8 cellular contexts compared by ENCODE assay signal in the genomic region with DNA sequence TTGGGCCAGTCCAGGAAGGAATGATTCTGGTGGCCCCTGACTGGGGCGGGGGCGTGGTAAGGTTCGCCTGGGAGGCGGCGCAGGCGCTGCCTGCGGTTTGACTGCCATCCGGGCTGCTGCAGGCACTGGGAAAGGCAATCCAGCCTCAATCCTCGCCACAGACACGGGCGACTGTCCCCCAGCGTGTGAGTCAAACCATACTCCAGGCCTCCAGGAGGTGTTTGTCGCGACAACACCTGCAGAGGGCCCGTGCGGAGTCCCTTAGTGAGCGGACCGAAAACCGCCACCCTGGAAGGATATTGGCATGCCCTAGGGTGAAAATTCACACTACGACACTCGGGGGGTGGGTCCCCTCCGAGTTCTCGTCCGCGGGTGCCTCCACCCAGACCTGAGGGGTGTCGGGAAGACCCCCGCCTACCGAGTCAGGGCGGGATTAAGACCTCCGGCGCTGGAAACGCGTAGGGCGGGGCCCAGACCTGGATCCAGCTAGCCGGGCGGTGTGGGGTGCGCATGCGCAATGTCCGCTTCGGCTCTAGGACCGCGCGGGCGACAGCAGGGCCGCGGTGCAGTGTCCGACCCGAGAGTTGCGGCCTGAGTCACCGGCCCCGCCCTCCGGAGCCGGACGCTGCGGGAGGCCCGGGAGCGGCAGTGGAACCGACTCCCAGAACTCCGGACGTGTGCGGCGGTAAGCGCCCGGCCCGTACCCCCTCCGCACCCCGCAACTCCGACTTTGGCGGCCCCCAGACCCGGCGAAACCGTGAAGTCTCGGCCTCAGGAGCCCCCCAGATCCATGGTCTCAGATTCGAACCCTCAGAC. TPM values are rescaled to one million over a fixed set of nuclear protein-coding genes. Genes with fewer than 3 reads are reported as not detected.
DNase-seq lines count a peak whose midpoint lies in the region; ATAC-seq and TF ChIP-seq lines count a peak whose summit lies in the region.

Gene CAPNS1, plus strand, starts transcription at position 594 of the 816 bp plus-strand sequence. CDS start 946 bp downstream, outside the sequence.

- peaks cover 3% of the 10 kb centered on the region for H3K4me1 ChIP-seq in cardiac muscle cell (ENCODE audit: low read depth)
- H3K4me1 ChIP-seq in upper lobe of left lung = peaks cover 15 to 36% (median 25%) of the 10 kb centered on the region in 4 donors

- peaks cover 13% of the 10 kb centered on the region; the same call in 1 of the 2 replicates for H3K79me2 ChIP-seq in SU-DHL-6 (ENCODE audit: insufficient read depth, low read length)

- H3K27me3 ChIP-seq in SU-DHL-6 (ENCODE audit: low read length) (no peaks in the 10 kb centered on the region), cardiac muscle cell (peaks cover 1% of the 10 kb centered on the region), upper lobe of left lung (no peaks in the 10 kb centered on the region)

- intact Hi-C loops in posterior cingulate gyrus (cut with DNase I) = no loop called here

- peak within 1 kb of the TSS; percentile 91 for H3K9ac ChIP-seq in SU-DHL-6 (ENCODE audit: low read length)

- no peaks in the 10 kb centered on the region for H4K20me1 ChIP-seq in SU-DHL-6 (ENCODE audit: low read depth, low read length)

- DNase-seq in NCI-H128 (lab: John Stamatoyannopoulos, UW; ENCODE audit: unreplicated experiment) = peak; percentile 87
- peak; percentile 73 for DNase-seq in activated naive CD8-positive, alpha-beta T cell treated with anti-CD3 and anti-CD28 coated beads, Interleukin-2, amount 50 U/mL, for 16 hours (ENCODE audit: low read depth, low spot score)
- peak; percentile 98 to 99 for DNase-seq in cardiac muscle cell (ENCODE audit: low read depth in 1 of 2, low spot score in 1 of 2)
- DNase-seq in posterior cingulate gyrus = peak; percentile 96 to 100 (median 98)
- DNase-seq in upper lobe of left lung = peak; percentile 99

- TF ChIP-seq POLR2A in upper lobe of left lung (IDR thresholded peaks at IDR 0.05) = peak; percentile 48 to 97 (median 94)

- H3K36me3 ChIP-seq in SU-DHL-6 (ENCODE audit: low read length) (no peaks in the 10 kb centered on the region), cardiac muscle cell (peaks cover 16% of the 10 kb centered on the region), upper lobe of left lung (peaks cover 18 to 28% (median 22%) of the 10 kb centered on the region in 4 donors)

- no peaks in the 10 kb centered on the region for H3K9me2 ChIP-seq in SU-DHL-6 (replicated peaks; ENCODE audit: insufficient read depth, low read length)

- WGBS in upper lobe of left lung, 2 donors = 0% methylated on average over 30 of the region's 74 CpGs; no CpG with 5 or more reads in 1 of the 2 donors

- peak within 1 kb of the TSS; percentile 68 for H3K27ac ChIP-seq in SU-DHL-6 (ENCODE audit: low read depth, low read length)
- H3K27ac ChIP-seq in cardiac muscle cell = peak within 1 kb of the TSS; percentile 92
- peak within 1 kb of the TSS; percentile 96 to 100 (median 98) for H3K27ac ChIP-seq in upper lobe of left lung

- H3K9me3 ChIP-seq in SU-DHL-6 (ENCODE audit: insufficient read depth, low read length) (no peaks in the 10 kb centered on the region), cardiac muscle cell (ENCODE audit: low read depth) (no peaks in the 10 kb centered on the region), upper lobe of left lung (no peaks in the 10 kb centered on the region)

- ATAC-seq in HG02678 (IDR thresholded peaks at IDR 0.05; ENCODE audit: unreplicated experiment) = peak; percentile 86
- peak; percentile 96 to 97 for ATAC-seq in upper lobe of left lung (ENCODE audit: low FRiP score in 2 of 2)

- H3K4me2 ChIP-seq in SU-DHL-6 (ENCODE audit: low read depth, low read length, poor library complexity, severe bottlenecking) = peak within 1 kb of the TSS; percentile 76

- H2AFZ ChIP-seq in SU-DHL-6 (ENCODE audit: low read depth, low read length, severe bottlenecking) = peak within 1 kb of the TSS; percentile 87

- peaks cover 7% of the 10 kb centered on the region; the same call in 1 of the 2 replicates for H3F3A ChIP-seq in SU-DHL-6 (ENCODE audit: insufficient read depth)

- TF ChIP-seq CTCF in GM12872 (IDR thresholded peaks at IDR 0.05; ENCODE audit: insufficient read depth, low read depth, low read length) (peak; percentile 34; the same call in 2 of the 3 replicates), SU-DHL-6 (IDR thresholded peaks at IDR 0.05; ENCODE audit: insufficient read depth, low read length, poor library complexity, severe bottlenecking) (no peak), cardiac muscle cell (IDR thresholded peaks at IDR 0.05; ENCODE audit: low read depth, low read length) (peak; percentile 8), upper lobe of left lung (IDR thresholded peaks at IDR 0.05) (peak in 4 of 6 experiments; percentile 21 to 40 (median 30))

- peak within 1 kb of the TSS; percentile 93 for H3K4me3 ChIP-seq in SU-DHL-6 (ENCODE audit: insufficient read depth, low read length, poor library complexity, severe bottlenecking)
- peak within 1 kb of the TSS; percentile 97 for H3K4me3 ChIP-seq in cardiac muscle cell
- peak within 1 kb of the TSS; percentile 59 to 93 (median 80) for H3K4me3 ChIP-seq in upper lobe of left lung

- peak in 1 of 4 donors; percentile 22 for TF ChIP-seq EP300 in upper lobe of left lung (IDR thresholded peaks at IDR 0.05)

RNA-seq across cellular contexts. Expression of gene CAPNS1, which starts in this region (rescaled TPM):
- total RNA-seq in cardiac muscle cell (198 and 384 TPM in 2 replicates), upper lobe of left lung (100 to 1,000 TPM; 144 to 746 (median 340) TPM)
- 294 and 413 TPM in 2 replicates for polyA plus RNA-seq in cardiac muscle cell

Comparison
In these comparisons a context has a peak if more than half of its experiments do, and no peak if none do; other contexts are left out.
1. Peak in every context shown above with its lines: DNase-seq, ATAC-seq, H3K4me3 ChIP-seq and H3K27ac ChIP-seq.